ENCODE assay signal across 9 cellular contexts in genomic region chr4:30719363-30720020, GRCh38. TPM values are rescaled to one million over a fixed set of nuclear protein-coding genes. Genes with fewer than 3 reads are reported as not detected.
DNase-seq lines count a peak whose midpoint lies in the region; ATAC-seq and TF ChIP-seq lines count a peak whose summit lies in the region.
"Had no signal": no experiment of that assay in that cellular context is flagged by ENCODE, and none has a peak within 500 bp of the region (broad histone marks: within the 10 kb centered on the region; RNA-seq: fewer than 3 reads in every experiment).

No MANE protein-coding gene starts in this region.

- CTCF ChIA-PET in BJ (lab: Yijun Ruan, JAX) = interaction anchor here (1.0 to 1.4 kb wide), 3 partner anchors 8 to 326 kb away, joined by 3 to 4 read pairs (median 3); no protein-coding TSS in a partner anchor

- H3K36me3 ChIP-seq in BJ (ENCODE audit: control insufficient read depth, insufficient read depth, low read length) (no peaks in the 10 kb centered on the region), H7 (replicated peaks; ENCODE audit: control insufficient read depth, insufficient read depth, low read length) (no peaks in the 10 kb centered on the region), SK-N-MC (ENCODE audit: insufficient read depth, low read length) (no peaks in the 10 kb centered on the region), esophagus squamous epithelium (no peaks in the 10 kb centered on the region)

- no peak for DNase-seq in BJ (ENCODE audit: low read depth)
- peak; percentile 83 for DNase-seq in H7
- DNase-seq in SK-N-MC (ENCODE audit: low read depth, low spot score) = no peak
- no peak for DNase-seq in esophagus squamous epithelium (lab: John Stamatoyannopoulos, UW)
- DNase-seq in mucosa of gallbladder (ENCODE audit: low spot score) = peak; percentile 51

- intact Hi-C loops in esophagus squamous epithelium (cut with DNase I) = no loop called here

- ATAC-seq in GM18517 (IDR thresholded peaks at IDR 0.05; ENCODE audit: unreplicated experiment) (no peak), GM21737 (IDR thresholded peaks at IDR 0.05; ENCODE audit: unreplicated experiment) (no peak), GM19463 (IDR thresholded peaks at IDR 0.05; ENCODE audit: unreplicated experiment) (no peak)
- ATAC-seq: K562 had no signal

- H3K9ac ChIP-seq in SK-N-MC (ENCODE audit: insufficient read length) = no peak overlapping the region

- peaks cover 0 to 81% (median 4%) of the 10 kb centered on the region in 3 donors for H3K4me1 ChIP-seq in esophagus squamous epithelium

- H3K27me3 ChIP-seq in BJ (ENCODE audit: control insufficient read depth, insufficient read depth, low read length) (peaks cover 8% of the 10 kb centered on the region), H7 (ENCODE audit: control insufficient read depth, insufficient read depth, low read length) (peaks cover 60% of the 10 kb centered on the region), esophagus squamous epithelium (peaks cover 0 to 60% (median 0%) of the 10 kb centered on the region in 4 donors)

- TF ChIP-seq CTCF in BJ (IDR thresholded peaks at IDR 0.05; ENCODE audit: insufficient read depth, low read depth, low read length) = no peak
- no peak for TF ChIP-seq CTCF in esophagus squamous epithelium (IDR thresholded peaks at IDR 0.05)

- no peaks in the 10 kb centered on the region for H3K9me3 ChIP-seq in SK-N-MC (ENCODE audit: low read depth, low read length)
- H3K9me3 ChIP-seq in esophagus squamous epithelium = no peaks in the 10 kb centered on the region

- no peak overlapping the region for H3K27ac ChIP-seq in SK-N-MC
- peak overlapping the region; percentile 72 to 89 (median 82) for H3K27ac ChIP-seq in esophagus squamous epithelium

- POLR2A ChIA-PET in BJ (lab: Charles Lee) = interaction anchor here (0.5 kb wide), 1 partner anchor 10 kb away, joined by 6 read pairs; no protein-coding TSS in a partner anchor

- peak overlapping the region; percentile 49 for H3K4me3 ChIP-seq in BJ (ENCODE audit: low read depth, low read length)
- H3K4me3 ChIP-seq in H7 (ENCODE audit: insufficient read depth, low read depth, low read length) = peak overlapping the region; percentile 80
- peak overlapping the region; percentile 83 for H3K4me3 ChIP-seq in SK-N-MC
- peak overlapping the region; percentile 60 to 79 (median 72) for H3K4me3 ChIP-seq in esophagus squamous epithelium
- H3K4me3 ChIP-seq: K562 had no signal

- 2% methylated on average over 12 to 15 of the region's 46 CpGs for WGBS in esophagus squamous epithelium, 2 donors

- TF ChIP-seq POLR2A in esophagus squamous epithelium (IDR thresholded peaks at IDR 0.05) = peak in 1 of 4 donors; percentile 48

RNA-seq across cellular contexts. Expression of gene PCDH7, which starts 0.7 kb away (rescaled TPM):
- 11.8 and 15.3 TPM in 2 replicates for polyA plus RNA-seq in BJ (2011; rRNA removed)
- polyA minus RNA-seq in BJ (2011; rRNA and poly(A)+ RNA removed) = 31.0 and 36.4 TPM in 2 replicates
- 3.7 and 8.2 TPM in 2 replicates for total RNA-seq in H7 (2014; rRNA removed; shearing (Covaris generic))
- total RNA-seq in esophagus squamous epithelium (10 to 100 TPM; 12.0 to 68.9 (median 17.9) TPM), mucosa of gallbladder (42.8 TPM)
- total RNA-seq: K562 had no signal
- polyA plus RNA-seq: K562 had no signal

Comparison
In these comparisons a context has a peak if more than half of its experiments do, and no peak if none do; other contexts are left out.
1. DNase-seq: peak in H7 (single experiment) and mucosa of gallbladder (single experiment); none in BJ (single experiment), SK-N-MC (single experiment) and esophagus squamous epithelium (single experiment).
2. Peak in every context shown above with its lines, with median percentiles within 50 percentile points of each other: H3K4me3 ChIP-seq.